In the genomic region with DNA sequence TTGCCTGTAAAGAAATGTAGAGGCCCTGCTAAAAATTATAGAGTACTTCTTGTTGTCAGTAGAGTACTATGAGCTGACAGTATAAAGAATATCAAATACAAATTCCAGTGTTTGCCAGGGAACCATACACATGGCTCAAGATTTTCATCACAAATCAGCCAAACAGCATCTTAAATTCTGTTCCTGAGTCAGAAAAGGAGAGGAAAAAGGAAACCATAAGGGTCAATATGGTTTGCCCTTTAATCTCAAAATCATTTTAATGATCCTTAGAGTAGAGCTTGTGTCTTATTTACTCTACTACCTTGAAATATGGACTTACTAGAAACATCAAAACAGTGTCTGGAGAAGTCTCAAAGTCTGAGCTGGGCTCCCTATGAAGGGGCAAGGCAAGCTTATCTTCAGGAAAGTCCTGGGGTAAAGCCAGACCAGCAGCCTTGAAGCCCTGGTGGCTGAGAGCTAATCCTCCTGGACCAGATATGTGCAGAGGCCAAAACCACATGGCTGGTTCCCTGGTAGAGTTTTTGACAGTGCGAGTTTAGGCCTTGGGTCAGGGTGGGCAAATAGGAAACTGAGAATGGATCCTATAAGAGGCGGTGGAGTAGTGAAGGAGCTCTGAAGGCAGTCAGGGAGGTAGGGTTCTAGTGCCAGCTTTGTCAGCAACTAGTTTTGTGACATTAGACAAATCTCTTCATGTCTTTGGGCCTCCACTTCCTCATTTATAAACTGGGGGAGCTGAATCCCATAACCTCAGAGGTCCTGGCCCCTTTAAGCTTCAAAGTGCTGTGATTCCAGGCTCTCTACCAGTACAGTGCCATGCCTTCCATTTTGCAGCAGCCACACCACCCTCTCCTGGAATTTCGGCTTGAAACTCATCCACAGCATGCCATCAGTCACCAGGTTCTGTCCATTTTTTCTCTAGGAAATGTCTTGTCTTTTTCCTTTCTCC, we compare ENCODE assay signal across 1 cellular context.
A peak's percentile ranks its signal among the peaks of the same experiment; 100 is the strongest.
TF ChIP-seq lines count a peak whose summit lies in the region.

No MANE protein-coding gene starts in this region.

TF ChIP-seq in K562, 482 proteins besides CTCF, POLR2A, EP300 and RAD21:
- TF ChIP-seq, protein P1, sequence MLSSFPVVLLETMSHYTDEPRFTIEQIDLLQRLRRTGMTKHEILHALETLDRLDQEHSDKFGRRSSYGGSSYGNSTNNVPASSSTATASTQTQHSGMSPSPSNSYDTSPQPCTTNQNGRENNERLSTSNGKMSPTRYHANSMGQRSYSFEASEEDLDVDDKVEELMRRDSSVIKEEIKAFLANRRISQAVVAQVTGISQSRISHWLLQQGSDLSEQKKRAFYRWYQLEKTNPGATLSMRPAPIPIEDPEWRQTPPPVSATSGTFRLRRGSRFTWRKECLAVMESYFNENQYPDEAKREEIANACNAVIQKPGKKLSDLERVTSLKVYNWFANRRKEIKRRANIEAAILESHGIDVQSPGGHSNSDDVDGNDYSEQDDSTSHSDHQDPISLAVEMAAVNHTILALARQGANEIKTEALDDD (IDR thresholded peaks at IDR 0.05): peak; percentile 45; the same call in 1 of the 2 replicates
- TF ChIP-seq SPI1 (IDR thresholded peaks at IDR 0.05; ENCODE audit: borderline replicate concordance, low read depth, low read length) (peak; percentile 93), ZNF785 (CRISPR knock-in tag; IDR thresholded peaks at IDR 0.05) (no peak)
